9 cellular contexts compared by ENCODE assay signal in genomic region chr5:119074419-119074818, GRCh38. TPM values are rescaled to one million over a fixed set of nuclear protein-coding genes. Genes with fewer than 3 reads are reported as not detected.
DNase-seq lines count a peak whose midpoint lies in the region; ATAC-seq and TF ChIP-seq lines count a peak whose summit lies in the region.
"Had no signal": no experiment of that assay in that cellular context is flagged by ENCODE, and none has a peak within 500 bp of the region (broad histone marks: within the 10 kb centered on the region; RNA-seq: fewer than 3 reads in every experiment).

No MANE protein-coding gene starts in this region.

- no peak overlapping the region for H3K4me3 ChIP-seq in left ventricle myocardium inferior

- H3K27ac ChIP-seq in CD4-positive, alpha-beta T cell (ENCODE audit: low read depth, low read length): no peak overlapping the region
- peak overlapping the region; percentile 95 for H3K27ac ChIP-seq in VCaP
- H3K27ac ChIP-seq in left ventricle myocardium inferior (replicated peaks): no peak overlapping the region

- DNase-seq in CD4-positive, alpha-beta T cell: no peak
- DNase-seq in left ventricle myocardium inferior: no peak
- DNase-seq in SHP77 (lab: John Stamatoyannopoulos, UW): no peak
- DNase-seq in retina: no peak
- DNase-seq in SW480 (ENCODE audit: low spot score): no peak
- DNase-seq: NK-92 treated with Interleukin-12 subunit alpha and Interleukin-12 subunit beta, amount 100 ng/mL, for 24 hours had no signal

- no peaks in the 10 kb centered on the region for H3K27me3 Mint-ChIP-seq in CD4-positive, alpha-beta T cell

- peaks cover 59% of the 10 kb centered on the region for H3K4me1 Mint-ChIP-seq in CD4-positive, alpha-beta T cell (ENCODE audit: low read depth)

- intact Hi-C loops in CD4-positive, alpha-beta T cell (cut with DNase I, micrococcal nuclease): loop anchor here (5.0 kb wide), 5 partner anchors 87 to 378 kb away; partner anchors contain the start of genes DTWD2 (in 1 of the 2) and HSD17B4 (in 1 of the 2)
- intact Hi-C loops in left ventricle myocardium inferior (cut with micrococcal nuclease): no loop called here

- peaks cover 18% of the 10 kb centered on the region for H3K36me3 Mint-ChIP-seq in CD4-positive, alpha-beta T cell (ENCODE audit: low read depth)

- peak overlapping the region; percentile 51 for H3K27ac Mint-ChIP-seq in CD4-positive, alpha-beta T cell

- POLR2A ChIA-PET in CD4-positive, alpha-beta T cell (lab: Charles Lee): no interaction called here

- H3K4me1 ChIP-seq in left ventricle myocardium inferior: peaks cover 83% of the 10 kb centered on the region

- H3K9me3 ChIP-seq in CD4-positive, alpha-beta T cell (ENCODE audit: control insufficient read depth, low read length): no peaks in the 10 kb centered on the region
- no peaks in the 10 kb centered on the region for H3K9me3 ChIP-seq in left ventricle myocardium inferior (replicated peaks)

- H3K4me3 Mint-ChIP-seq in CD4-positive, alpha-beta T cell: peak overlapping the region; percentile 68

- no peaks in the 10 kb centered on the region for H3K9me3 Mint-ChIP-seq in CD4-positive, alpha-beta T cell

- no peaks in the 10 kb centered on the region for H3K36me3 ChIP-seq in left ventricle myocardium inferior

- CTCF ChIA-PET in CD4-positive, alpha-beta T cell (lab: Charles Lee): interaction anchor here (0.7 to 1.2 kb wide), 3 partner anchors 58 to 112 kb away, joined by 3 read pairs; partner anchors contain the start of gene DTWD2

- no peak for ATAC-seq in CD4-positive, alpha-beta T cell (ENCODE audit: poor library complexity)
- ATAC-seq in GM19351 (IDR thresholded peaks at IDR 0.05; ENCODE audit: unreplicated experiment): peak; percentile 20
- ATAC-seq in HG03108 (IDR thresholded peaks at IDR 0.05; ENCODE audit: unreplicated experiment): peak; percentile 22

- no peaks in the 10 kb centered on the region for H3K27me3 ChIP-seq in CD4-positive, alpha-beta T cell (ENCODE audit: control insufficient read depth, insufficient read depth, low read length)
- H3K27me3 ChIP-seq in left ventricle myocardium inferior (ENCODE audit: low read depth): no peaks in the 10 kb centered on the region

- TF ChIP-seq CTCF in CD4-positive, alpha-beta T cell (IDR thresholded peaks at IDR 0.05): no peak
- TF ChIP-seq CTCF in VCaP (conservative IDR thresholded peaks at IDR 0.05) (no peak), left ventricle myocardium inferior (IDR thresholded peaks at IDR 0.05; ENCODE audit: borderline replicate concordance) (no peak)

RNA-seq across cellular contexts. Expression of gene DMXL1, which starts 3.5 kb away (rescaled TPM):
- 10 to 100 TPM; 28.4 to 29.1 TPM for total RNA-seq in CD4-positive, alpha-beta T cell
- total RNA-seq in left ventricle myocardium inferior: 22.3 TPM
